In genomic region chr19:5681446-5682292, GRCh38 we compare ENCODE assay signal across 1 cellular context.
TF ChIP-seq lines count a peak whose summit lies in the region.

No MANE protein-coding gene starts in this region.

TF ChIP-seq in K562, 482 proteins besides CTCF, POLR2A, EP300 and RAD21 (continued from another document and continues in another):
- TF ChIP-seq, protein P1, sequence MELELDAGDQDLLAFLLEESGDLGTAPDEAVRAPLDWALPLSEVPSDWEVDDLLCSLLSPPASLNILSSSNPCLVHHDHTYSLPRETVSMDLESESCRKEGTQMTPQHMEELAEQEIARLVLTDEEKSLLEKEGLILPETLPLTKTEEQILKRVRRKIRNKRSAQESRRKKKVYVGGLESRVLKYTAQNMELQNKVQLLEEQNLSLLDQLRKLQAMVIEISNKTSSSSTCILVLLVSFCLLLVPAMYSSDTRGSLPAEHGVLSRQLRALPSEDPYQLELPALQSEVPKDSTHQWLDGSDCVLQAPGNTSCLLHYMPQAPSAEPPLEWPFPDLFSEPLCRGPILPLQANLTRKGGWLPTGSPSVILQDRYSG (tag; conservative IDR thresholded peaks at IDR 0.05; ENCODE audit: low read depth), result no peak
- TF ChIP-seq ZNF133 (CRISPR knock-in tag; IDR thresholded peaks at IDR 0.05) (no peak), CBX3 (IDR thresholded peaks at IDR 0.05; ENCODE audit: borderline replicate concordance in 1 of 2, low read length in 2 of 2) (no peak), ERF (CRISPR knock-in tag; IDR thresholded peaks at IDR 0.05) (no peak), TEAD1 (CRISPR knock-in tag; IDR thresholded peaks at IDR 0.05) (no peak), TRIM28 (IDR thresholded peaks at IDR 0.05) (no peak), ZNF263 (CRISPR knock-in tag; IDR thresholded peaks at IDR 0.05; ENCODE audit: borderline replicate concordance) (no peak), TAF9B (IDR thresholded peaks at IDR 0.05; ENCODE audit: partially characterized antibody) (no peak), ARID2 (IDR thresholded peaks at IDR 0.05) (peak; percentile 19; the same call in 1 of the 2 replicates), PRPF4 (IDR thresholded peaks at IDR 0.05; ENCODE audit: insufficient read depth, low read depth, low read length, poor library complexity, severe bottlenecking) (no peak), ILF3 (IDR thresholded peaks at IDR 0.05; ENCODE audit: borderline replicate concordance) (no peak), EHMT2 (IDR thresholded peaks at IDR 0.05) (peak; percentile 82), ZBTB9 (CRISPR knock-in tag; IDR thresholded peaks at IDR 0.05) (no peak), MECOM (CRISPR knock-in tag; IDR thresholded peaks at IDR 0.05) (no peak), SMARCA5 (IDR thresholded peaks at IDR 0.05) (0 out of 2 replicates have a peak, but pooled peaks have one; percentile 25), ZZZ3 (IDR thresholded peaks at IDR 0.05) (no peak), SRSF1 (IDR thresholded peaks at IDR 0.05; ENCODE audit: low read depth, low read length) (no peak), CREM (IDR thresholded peaks at IDR 0.05; ENCODE audit: low read depth) (no peak), ZNF830 (CRISPR knock-in tag; IDR thresholded peaks at IDR 0.05) (no peak), ZFX (CRISPR knock-in tag; IDR thresholded peaks at IDR 0.05) (no peak), ZNF217 (CRISPR knock-in tag; IDR thresholded peaks at IDR 0.05) (no peak), ZNF740 (CRISPR knock-in tag; IDR thresholded peaks at IDR 0.05) (no peak), ZNF740 (tag; IDR thresholded peaks at IDR 0.05) (no peak), U2AF1 (optimal IDR thresholded peaks at IDR 0.05; ENCODE audit: low read depth, low read length) (no peak), ZBTB8A (IDR thresholded peaks at IDR 0.05; ENCODE audit: partially characterized antibody) (no peak), PYGO2 (tag; IDR thresholded peaks at IDR 0.05) (no peak), HMG20A (CRISPR knock-in tag; conservative IDR thresholded peaks at IDR 0.05) (no peak), GABPA (tag; conservative IDR thresholded peaks at IDR 0.05; ENCODE audit: low read depth) (no peak), RBM39 (optimal IDR thresholded peaks at IDR 0.05; ENCODE audit: low read depth, low read length) (no peak), SMARCA4 (IDR thresholded peaks at IDR 0.05) (no peak), ZNF778 (CRISPR knock-in tag; IDR thresholded peaks at IDR 0.05) (no peak), NUFIP1 (IDR thresholded peaks at IDR 0.05; ENCODE audit: partially characterized antibody) (no peak), PBX2 (CRISPR knock-in tag; IDR thresholded peaks at IDR 0.05; ENCODE audit: low read depth) (no peak), PBX2 (tag; conservative IDR thresholded peaks at IDR 0.05; ENCODE audit: low read depth) (0 out of 2 replicates have a peak, but pooled peaks have one; percentile 10), ELK1 (CRISPR knock-in tag; IDR thresholded peaks at IDR 0.05) (no peak), RAD51 (IDR thresholded peaks at IDR 0.05; ENCODE audit: borderline replicate concordance, low read depth) (no peak), MYC (IDR thresholded peaks at IDR 0.05; ENCODE audit: low read depth, low read length) (no peak), MYC (CRISPR knock-in tag; IDR thresholded peaks at IDR 0.05; ENCODE audit: borderline replicate concordance, low read depth) (no peak), ELF2 (CRISPR knock-in tag; IDR thresholded peaks at IDR 0.05) (no peak), ZBTB33 (CRISPR knock-in tag; IDR thresholded peaks at IDR 0.05) (no peak), HMBOX1 (IDR thresholded peaks at IDR 0.05) (no peak), ZNF253 (CRISPR knock-in tag; conservative IDR thresholded peaks at IDR 0.05) (no peak)
- TF ChIP-seq, protein P2, sequence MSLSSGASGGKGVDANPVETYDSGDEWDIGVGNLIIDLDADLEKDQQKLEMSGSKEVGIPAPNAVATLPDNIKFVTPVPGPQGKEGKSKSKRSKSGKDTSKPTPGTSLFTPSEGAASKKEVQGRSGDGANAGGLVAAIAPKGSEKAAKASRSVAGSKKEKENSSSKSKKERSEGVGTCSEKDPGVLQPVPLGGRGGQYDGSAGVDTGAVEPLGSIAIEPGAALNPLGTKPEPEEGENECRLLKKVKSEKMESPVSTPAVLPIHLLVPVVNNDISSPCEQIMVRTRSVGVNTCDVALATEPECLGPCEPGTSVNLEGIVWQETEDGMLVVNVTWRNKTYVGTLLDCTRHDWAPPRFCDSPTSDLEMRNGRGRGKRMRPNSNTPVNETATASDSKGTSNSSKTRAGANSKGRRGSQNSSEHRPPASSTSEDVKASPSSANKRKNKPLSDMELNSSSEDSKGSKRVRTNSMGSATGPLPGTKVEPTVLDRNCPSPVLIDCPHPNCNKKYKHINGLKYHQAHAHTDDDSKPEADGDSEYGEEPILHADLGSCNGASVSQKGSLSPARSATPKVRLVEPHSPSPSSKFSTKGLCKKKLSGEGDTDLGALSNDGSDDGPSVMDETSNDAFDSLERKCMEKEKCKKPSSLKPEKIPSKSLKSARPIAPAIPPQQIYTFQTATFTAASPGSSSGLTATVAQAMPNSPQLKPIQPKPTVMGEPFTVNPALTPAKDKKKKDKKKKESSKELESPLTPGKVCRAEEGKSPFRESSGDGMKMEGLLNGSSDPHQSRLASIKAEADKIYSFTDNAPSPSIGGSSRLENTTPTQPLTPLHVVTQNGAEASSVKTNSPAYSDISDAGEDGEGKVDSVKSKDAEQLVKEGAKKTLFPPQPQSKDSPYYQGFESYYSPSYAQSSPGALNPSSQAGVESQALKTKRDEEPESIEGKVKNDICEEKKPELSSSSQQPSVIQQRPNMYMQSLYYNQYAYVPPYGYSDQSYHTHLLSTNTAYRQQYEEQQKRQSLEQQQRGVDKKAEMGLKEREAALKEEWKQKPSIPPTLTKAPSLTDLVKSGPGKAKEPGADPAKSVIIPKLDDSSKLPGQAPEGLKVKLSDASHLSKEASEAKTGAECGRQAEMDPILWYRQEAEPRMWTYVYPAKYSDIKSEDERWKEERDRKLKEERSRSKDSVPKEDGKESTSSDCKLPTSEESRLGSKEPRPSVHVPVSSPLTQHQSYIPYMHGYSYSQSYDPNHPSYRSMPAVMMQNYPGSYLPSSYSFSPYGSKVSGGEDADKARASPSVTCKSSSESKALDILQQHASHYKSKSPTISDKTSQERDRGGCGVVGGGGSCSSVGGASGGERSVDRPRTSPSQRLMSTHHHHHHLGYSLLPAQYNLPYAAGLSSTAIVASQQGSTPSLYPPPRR (CRISPR knock-in tag; IDR thresholded peaks at IDR 0.05; ENCODE audit: borderline replicate concordance), result 0 out of 2 replicates have a peak, but pooled peaks have one; percentile 16
- TF ChIP-seq, protein P3, sequence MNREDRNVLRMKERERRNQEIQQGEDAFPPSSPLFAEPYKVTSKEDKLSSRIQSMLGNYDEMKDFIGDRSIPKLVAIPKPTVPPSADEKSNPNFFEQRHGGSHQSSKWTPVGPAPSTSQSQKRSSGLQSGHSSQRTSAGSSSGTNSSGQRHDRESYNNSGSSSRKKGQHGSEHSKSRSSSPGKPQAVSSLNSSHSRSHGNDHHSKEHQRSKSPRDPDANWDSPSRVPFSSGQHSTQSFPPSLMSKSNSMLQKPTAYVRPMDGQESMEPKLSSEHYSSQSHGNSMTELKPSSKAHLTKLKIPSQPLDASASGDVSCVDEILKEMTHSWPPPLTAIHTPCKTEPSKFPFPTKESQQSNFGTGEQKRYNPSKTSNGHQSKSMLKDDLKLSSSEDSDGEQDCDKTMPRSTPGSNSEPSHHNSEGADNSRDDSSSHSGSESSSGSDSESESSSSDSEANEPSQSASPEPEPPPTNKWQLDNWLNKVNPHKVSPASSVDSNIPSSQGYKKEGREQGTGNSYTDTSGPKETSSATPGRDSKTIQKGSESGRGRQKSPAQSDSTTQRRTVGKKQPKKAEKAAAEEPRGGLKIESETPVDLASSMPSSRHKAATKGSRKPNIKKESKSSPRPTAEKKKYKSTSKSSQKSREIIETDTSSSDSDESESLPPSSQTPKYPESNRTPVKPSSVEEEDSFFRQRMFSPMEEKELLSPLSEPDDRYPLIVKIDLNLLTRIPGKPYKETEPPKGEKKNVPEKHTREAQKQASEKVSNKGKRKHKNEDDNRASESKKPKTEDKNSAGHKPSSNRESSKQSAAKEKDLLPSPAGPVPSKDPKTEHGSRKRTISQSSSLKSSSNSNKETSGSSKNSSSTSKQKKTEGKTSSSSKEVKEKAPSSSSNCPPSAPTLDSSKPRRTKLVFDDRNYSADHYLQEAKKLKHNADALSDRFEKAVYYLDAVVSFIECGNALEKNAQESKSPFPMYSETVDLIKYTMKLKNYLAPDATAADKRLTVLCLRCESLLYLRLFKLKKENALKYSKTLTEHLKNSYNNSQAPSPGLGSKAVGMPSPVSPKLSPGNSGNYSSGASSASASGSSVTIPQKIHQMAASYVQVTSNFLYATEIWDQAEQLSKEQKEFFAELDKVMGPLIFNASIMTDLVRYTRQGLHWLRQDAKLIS (CRISPR knock-in tag; IDR thresholded peaks at IDR 0.05), result no peak
